Comparison of ENCODE assay signal across 10 cellular contexts in genomic region chr2:16411788-16412187, GRCh38.
"Had no signal": no experiment of that assay in that cellular context is flagged by ENCODE, and none has a peak within 500 bp of the region (broad histone marks: within the 10 kb centered on the region; RNA-seq: fewer than 3 reads in every experiment).

No MANE protein-coding gene starts in this region.

- H3K9ac ChIP-seq: GM23248 had no signal

- ATAC-seq: HCT116, HepG2 had no signal

- H3K9me3 ChIP-seq: HAP-1 had no signal

- H3K27ac Mint-ChIP-seq: HFFc6 had no signal

- DNase-seq: GM23248, GOT3, H7, HFFc6, KG1 had no signal

- H3K4me1 Mint-ChIP-seq: IgD-negative memory B cell had no signal

- H3K4me3 ChIP-seq: GM23248, HAP-1 had no signal

- H3K36me3 Mint-ChIP-seq: IgD-negative memory B cell had no signal

- H2AFZ ChIP-seq: GM23248 had no signal

- H3K27ac ChIP-seq: GM23248, HL-60 had no signal

- FAIRE-seq: HepG2 had no signal

- H3K4me3 Mint-ChIP-seq: HFFc6, IgD-negative memory B cell had no signal

- H3K36me3 ChIP-seq: HAP-1 had no signal

- H3K4me1 ChIP-seq: HAP-1 had no signal
